In genomic region chr2:215484570-215484969, GRCh38 we compare ENCODE assay signal across 22 cellular contexts. TPM values are rescaled to one million over a fixed set of nuclear protein-coding genes. Genes with fewer than 3 reads are reported as not detected.
DNase-seq lines count a peak whose midpoint lies in the region; ATAC-seq, FAIRE-seq and TF ChIP-seq lines count a peak whose summit lies in the region.
"Had no signal": no experiment of that assay in that cellular context is flagged by ENCODE, and none has a peak within 500 bp of the region (broad histone marks: within the 10 kb centered on the region; RNA-seq: fewer than 3 reads in every experiment).

No MANE protein-coding gene starts in this region.

- H3K4me3 ChIP-seq in SK-N-SH (ENCODE audit: low read depth in 2 of 2, low read length in 1 of 2) (no peak overlapping the region), A549 (no peak overlapping the region), IMR-90 (ENCODE audit: insufficient read depth, low read depth, low read length) (no peak overlapping the region), K562 (no peak overlapping the region), gastrocnemius medialis (no peak overlapping the region)
- H3K4me3 ChIP-seq: BLaER1 had no signal

- no peak overlapping the region for H2AK5ac ChIP-seq in IMR-90 (ENCODE audit: low read depth, low read length)

- H3K27me3 ChIP-seq in SK-N-SH (ENCODE audit: insufficient read depth): no peaks in the 10 kb centered on the region
- H3K27me3 ChIP-seq in IMR-90 (ENCODE audit: control insufficient read depth, insufficient read depth, low read length): no peaks in the 10 kb centered on the region
- no peaks in the 10 kb centered on the region for H3K27me3 ChIP-seq in K562 (ENCODE audit: control insufficient read depth in 2 of 2, insufficient read depth in 2 of 2, low read length in 2 of 2)
- no peaks in the 10 kb centered on the region for H3K27me3 ChIP-seq in gastrocnemius medialis
- H3K27me3 ChIP-seq: BE2C, BLaER1 had no signal

- H4K20me1 ChIP-seq in SK-N-SH (ENCODE audit: insufficient read depth) (no peaks in the 10 kb centered on the region), IMR-90 (ENCODE audit: insufficient read depth, low read length) (no peaks in the 10 kb centered on the region), K562 (replicated peaks; ENCODE audit: control insufficient read depth, insufficient read depth, low read length) (no peaks in the 10 kb centered on the region)
- H4K20me1 ChIP-seq: BLaER1 had no signal

- H3K4ac ChIP-seq in IMR-90 (ENCODE audit: low read depth, low read length): no peak overlapping the region

- no peak for TF ChIP-seq POLR2A in A549 (IDR thresholded peaks at IDR 0.05; ENCODE audit: low read length)
- no peak for TF ChIP-seq POLR2A in IMR-90 (IDR thresholded peaks at IDR 0.05; ENCODE audit: low read depth, low read length)
- no peak for TF ChIP-seq POLR2A in K562 (conservative IDR thresholded peaks at IDR 0.05)
- no peak for TF ChIP-seq POLR2A in gastrocnemius medialis (IDR thresholded peaks at IDR 0.05)

- CTCF ChIA-PET in SK-N-SH (lab: Yijun Ruan, JAX): no interaction called here
- CTCF ChIA-PET in A549 (lab: Yijun Ruan, JAX): interaction anchor here (0.6 kb wide), 1 partner anchor 22 kb away, joined by 4 read pairs; no protein-coding TSS in a partner anchor
- CTCF ChIA-PET in IMR-90 (lab: Yijun Ruan, JAX): interaction anchor here (0.7 kb wide), 1 partner anchor 11 kb away, joined by 4 read pairs; no protein-coding TSS in a partner anchor
- CTCF ChIA-PET in K562 (lab: Yijun Ruan, JAX; ENCODE audit: low intra/inter-chr PET ratio): no interaction called here

- H3K4me1 ChIP-seq in SK-N-SH (ENCODE audit: control insufficient read depth in 1 of 2, insufficient read depth in 2 of 2, low read depth in 1 of 2, low read length in 1 of 2): no peaks in the 10 kb centered on the region; a peak in 1 of 4 replicates
- no peaks in the 10 kb centered on the region for H3K4me1 ChIP-seq in A549
- H3K4me1 ChIP-seq in IMR-90 (ENCODE audit: control insufficient read depth, insufficient read depth, low read length): no peaks in the 10 kb centered on the region
- no peaks in the 10 kb centered on the region for H3K4me1 ChIP-seq in K562 (replicated peaks in 1 of 2; ENCODE audit: control insufficient read depth in 2 of 2, insufficient read depth in 2 of 2, low read length in 2 of 2)
- no peaks in the 10 kb centered on the region for H3K4me1 ChIP-seq in gastrocnemius medialis
- H3K4me1 ChIP-seq: BE2C, BLaER1, Caco-2 had no signal

- H3K27ac ChIP-seq in SK-N-SH (ENCODE audit: low read depth in 2 of 2, low read length in 1 of 2) (no peak overlapping the region), A549 (no peak overlapping the region), IMR-90 (ENCODE audit: insufficient read depth, low read length) (no peak overlapping the region), K562 (ENCODE audit: extremely low read depth, low read depth, low read length) (no peak overlapping the region), gastrocnemius medialis (no peak overlapping the region)
- H3K27ac ChIP-seq: 22Rv1, BLaER1 had no signal

- no peak overlapping the region for H3K18ac ChIP-seq in IMR-90 (ENCODE audit: low read depth, low read length)

- no peaks in the 10 kb centered on the region for H3K79me1 ChIP-seq in IMR-90 (ENCODE audit: low read depth in 1 of 2, low read length in 2 of 2)

- no peaks in the 10 kb centered on the region for H3F3A ChIP-seq in SK-N-SH (replicated peaks; ENCODE audit: insufficient read depth)

- H3K23ac ChIP-seq in IMR-90 (ENCODE audit: low read depth, low read length): no peak overlapping the region

- no peak for DNase-seq in SK-N-SH
- no peak for DNase-seq in A549 (ENCODE audit: low read depth in 1 of 2, low spot score in 1 of 2)
- no peak for DNase-seq in IMR-90
- no peak for DNase-seq in K562 (ENCODE audit: extremely low read depth in 1 of 4, low spot score in 3 of 4)
- no peak for DNase-seq in CD14-positive monocyte (ENCODE audit: low spot score)
- DNase-seq in gastrocnemius medialis: no peak
- DNase-seq: ACHN; BE2C; C1 segment of cervical spinal cord; Caco-2; Calu3; CD4-positive, alpha-beta T cell; CD8-positive, alpha-beta T cell; DMS79 treated with DMSO at 0.1 percent for 48 hours; GF-D8 had no signal

- no peak for FAIRE-seq in A549 (lab: Jason Lieb, UNC)
- no peak for FAIRE-seq in K562 (lab: Jason Lieb, UNC)
- FAIRE-seq: D721Med, G401.6, GM12891, GM19239 had no signal

- H3K36me3 ChIP-seq in SK-N-SH (replicated peaks in 1 of 2; ENCODE audit: control insufficient read depth in 1 of 2, insufficient read depth in 2 of 2, low read length in 1 of 2): no peaks in the 10 kb centered on the region
- H3K36me3 ChIP-seq in IMR-90 (ENCODE audit: control insufficient read depth, insufficient read depth, low read length): no peaks in the 10 kb centered on the region
- no peaks in the 10 kb centered on the region for H3K36me3 ChIP-seq in K562 (ENCODE audit: control insufficient read depth, insufficient read depth, low read length)
- H3K36me3 ChIP-seq in gastrocnemius medialis: no peaks in the 10 kb centered on the region
- H3K36me3 ChIP-seq: BE2C, BLaER1 had no signal

- in situ Hi-C loops in IMR-90 (cut with MboI; ENCODE audit: low sequenced_read_pairs): no loop called here
- in situ Hi-C loops in K562 (cut with MboI): no loop called here
- in situ Hi-C loops in gastrocnemius medialis (cut with MboI; ENCODE audit: low sequenced_read_pairs in 4 of 4): no loop called here

- H3K27ac Mint-ChIP-seq in CD14-positive monocyte: no peak overlapping the region
- H3K27ac Mint-ChIP-seq: CD4-positive, alpha-beta T cell; CD8-positive, alpha-beta T cell had no signal

- no peak overlapping the region for H4K91ac ChIP-seq in IMR-90 (ENCODE audit: insufficient read depth, low read depth, low read length)

- H2AK9ac ChIP-seq in IMR-90 (replicated peaks; ENCODE audit: low read depth, low read length, poor library complexity): no peak overlapping the region

- H3K14ac ChIP-seq in IMR-90 (replicated peaks; ENCODE audit: low read depth, low read length): no peak overlapping the region

- no peaks in the 10 kb centered on the region for H3K9me2 ChIP-seq in SK-N-SH

- ATAC-seq in SK-N-SH treated with all-trans-retinoic acid at 6 μM for 48 hours: no peak
- no peak for ATAC-seq in A549
- ATAC-seq in IMR-90 (ENCODE audit: low read depth): no peak
- ATAC-seq in K562: no peak
- no peak for ATAC-seq in gastrocnemius medialis
- ATAC-seq: CD8-positive, alpha-beta T cell had no signal

- H4K5ac ChIP-seq in IMR-90 (ENCODE audit: low read depth, low read length): no peak overlapping the region

- TF ChIP-seq RAD21 in SK-N-SH (IDR thresholded peaks at IDR 0.05; ENCODE audit: low read length): no peak
- no peak for TF ChIP-seq RAD21 in A549 (conservative IDR thresholded peaks at IDR 0.05 in 1 of 2, IDR thresholded peaks at IDR 0.05 in 1 of 2)
- no peak for TF ChIP-seq RAD21 in IMR-90 (IDR thresholded peaks at IDR 0.05; ENCODE audit: low read length)
- no peak for TF ChIP-seq RAD21 in K562 (CRISPR knock-in tag; conservative IDR thresholded peaks at IDR 0.05 in 1 of 2, IDR thresholded peaks at IDR 0.05 in 1 of 2)

- H3K9me1 ChIP-seq in IMR-90 (ENCODE audit: insufficient read depth, low read length): no peaks in the 10 kb centered on the region
- H3K9me1 ChIP-seq in K562 (ENCODE audit: control insufficient read depth, insufficient read depth, low read length): no peaks in the 10 kb centered on the region

- 64% methylated on average over 2 of the region's 2 CpGs for WGBS in SK-N-SH (ENCODE audit: low lambda C conversion rate)
- WGBS in A549 (ENCODE audit: missing lambda C conversion rate): 47% methylated on average over 2 of the region's 2 CpGs
- WGBS in IMR-90 (ENCODE audit: extremely low coverage in 2 of 2, insufficient read length in 1 of 2), 2 experiments: no CpG with 5 or more reads among the region's 2 CpGs
- WGBS in K562 (ENCODE audit: insufficient coverage, low coverage, missing lambda C conversion rate): 49% methylated on average over 2 of the region's 2 CpGs

- no peak overlapping the region for H2BK15ac ChIP-seq in IMR-90 (ENCODE audit: low read depth, low read length)

- intact Hi-C loops in IMR-90 (cut with micrococcal nuclease) (no loop called here), K562 (cut with micrococcal nuclease) (no loop called here), CD14-positive monocyte (cut with micrococcal nuclease) (no loop called here), gastrocnemius medialis (cut with DNase I; ENCODE audit: low total_unique reads) (no loop called here)

- peaks cover 9% of the 10 kb centered on the region for H3K4me1 Mint-ChIP-seq in CD14-positive monocyte

- H3K9me3 Mint-ChIP-seq in CD14-positive monocyte: peaks cover 0 to 7% (median 0%) of the 10 kb centered on the region in 7 donors
- H3K9me3 Mint-ChIP-seq: CD4-positive, alpha-beta T cell; CD8-positive, alpha-beta T cell had no signal

- H3K4me3 Mint-ChIP-seq in CD14-positive monocyte: no peak overlapping the region
- H3K4me3 Mint-ChIP-seq: CD4-positive, alpha-beta T cell; CD8-positive, alpha-beta T cell had no signal

- TF ChIP-seq EP300 in SK-N-SH (IDR thresholded peaks at IDR 0.05; ENCODE audit: borderline replicate concordance in 1 of 2, low read depth in 1 of 2, low read length in 1 of 2) (no peak), A549 (IDR thresholded peaks at IDR 0.05) (no peak), K562 (IDR thresholded peaks at IDR 0.05; ENCODE audit: low read length) (no peak)

- POLR2A ChIA-PET in SK-N-SH (lab: Yijun Ruan, JAX) (no interaction called here), A549 (lab: Yijun Ruan, JAX) (no interaction called here), IMR-90 (lab: Charles Lee; ENCODE audit: unreplicated experiment) (no interaction called here), K562 (lab: Yijun Ruan, JAX) (no interaction called here)

- H2BK120ac ChIP-seq in IMR-90 (ENCODE audit: low read depth, low read length): no peak overlapping the region

- H3K9ac ChIP-seq in SK-N-SH (no peak overlapping the region), IMR-90 (ENCODE audit: low read depth, low read length) (no peak overlapping the region), K562 (ENCODE audit: insufficient read depth in 1 of 2, low read depth in 2 of 2, low read length in 2 of 2) (no peak overlapping the region)
- H3K9ac ChIP-seq: BLaER1 had no signal

- H3K27me3 Mint-ChIP-seq in CD14-positive monocyte (ENCODE audit: low read depth in 3 of 3): peaks cover 2 to 12% (median 4%) of the 10 kb centered on the region in 3 donors

- H2BK5ac ChIP-seq in IMR-90 (ENCODE audit: low read depth, low read length, poor library complexity, severe bottlenecking): no peak overlapping the region

- H2BK20ac ChIP-seq in IMR-90 (ENCODE audit: low read depth, low read length): no peak overlapping the region

- no peak overlapping the region for H3K56ac ChIP-seq in IMR-90 (ENCODE audit: extremely low read depth, insufficient read depth, low read length)

- dilution Hi-C loops in IMR-90 (cut with HindIII; ENCODE audit: low sequenced_read_pairs, unreplicated experiment): no loop called here

- H3K4me2 ChIP-seq in SK-N-SH (no peak overlapping the region), A549 (no peak overlapping the region), IMR-90 (ENCODE audit: low read depth, low read length) (no peak overlapping the region), K562 (ENCODE audit: insufficient read depth, low read length) (no peak overlapping the region)
- H3K4me2 ChIP-seq: BLaER1 had no signal

- 0 out of 2 replicates have a peak overlapping the region, but pooled peaks have one; percentile 17 for H2AFZ ChIP-seq in SK-N-SH (ENCODE audit: low read depth)
- H2AFZ ChIP-seq in IMR-90 (replicated peaks; ENCODE audit: low read length, poor library complexity): no peak overlapping the region
- H2AFZ ChIP-seq in K562 (ENCODE audit: low read depth, low read length): no peak overlapping the region

- BruUV-seq in IMR-90 (replicated peaks; lab: Mats Ljungman, UMichigan) (no TSS peak), K562 (replicated peaks; lab: Mats Ljungman, UMichigan) (no TSS peak)

- no peak for TF ChIP-seq CTCF in SK-N-SH (IDR thresholded peaks at IDR 0.05)
- no peak for TF ChIP-seq CTCF in A549 (IDR thresholded peaks at IDR 0.05)
- TF ChIP-seq CTCF in IMR-90 (conservative IDR thresholded peaks at IDR 0.05; ENCODE audit: low read depth, low read length): no peak
- no peak for TF ChIP-seq CTCF in K562 (IDR thresholded peaks at IDR 0.05 in 2 of 3, conservative IDR thresholded peaks at IDR 0.05 in 1 of 3; ENCODE audit: insufficient read depth in 2 of 3, low read depth in 1 of 3, low read length in 3 of 3)
- no peak for TF ChIP-seq CTCF in CD14-positive monocyte (IDR thresholded peaks at IDR 0.05)
- TF ChIP-seq CTCF in gastrocnemius medialis (IDR thresholded peaks at IDR 0.05 in 4 of 5, conservative IDR thresholded peaks at IDR 0.05 in 1 of 5): no peak

- H3K9me3 ChIP-seq in SK-N-SH (no peaks in the 10 kb centered on the region), A549 (no peaks in the 10 kb centered on the region), IMR-90 (ENCODE audit: control insufficient read depth, insufficient read depth, low read length) (no peaks in the 10 kb centered on the region), K562 (replicated peaks; ENCODE audit: control insufficient read depth, insufficient read depth, low read depth, low read length) (no peaks in the 10 kb centered on the region), gastrocnemius medialis (no peaks in the 10 kb centered on the region)
- H3K9me3 ChIP-seq: BE2C, BLaER1, Caco-2 had no signal

- H3K79me2 ChIP-seq in SK-N-SH (ENCODE audit: insufficient read depth) (no peaks in the 10 kb centered on the region), K562 (ENCODE audit: control insufficient read depth, insufficient read depth, low read length) (no peaks in the 10 kb centered on the region)

- no peaks in the 10 kb centered on the region for H3K36me3 Mint-ChIP-seq in CD14-positive monocyte
- H3K36me3 Mint-ChIP-seq: CD8-positive, alpha-beta T cell had no signal

- H4K8ac ChIP-seq in IMR-90 (ENCODE audit: low read depth in 2 of 2, low read length in 2 of 2): no peak overlapping the region

RNA-seq across cellular contexts. Expression of gene FN1, which starts 48.7 kb away (rescaled TPM):
- polyA plus RNA-seq in SK-N-SH (2012; rRNA removed) (1,637 and 1,671 TPM in 2 replicates), A549 (2011; rRNA removed) (500 and 982 TPM in 2 replicates), A549 (2017; fragmentation: RNase III; extraction: RNeasy Plus Mini Kit Qiagen cat#74134 plus additional on column Dnase treatment) (157 to 223 TPM (median 203 TPM) in 3 replicates), IMR-90 (2012; rRNA removed) (11,046 and 13,004 TPM in 2 replicates), K562 (2011; rRNA removed) (3.6 and 15.6 TPM in 2 replicates), K562 (2014; fragmentation: Illumina TruSeq; extraction: Trizol) (13.0 and 17.0 TPM in 2 replicates), K562 (2014; fragmentation: Nextera tagmentation; extraction: Ambion mirVana) (10 to 100 TPM; 10.2 to 11.2 TPM), K562 (2014; rRNA removed) (7.4 and 11.8 TPM in 2 replicates), CD14-positive monocyte (under 1 TPM; 0.23 to 0.72 TPM)
- 978 and 1,254 TPM in 2 replicates for polyA plus RNA-seq in SK-N-SH (2012; cell fraction: cytosol; rRNA removed)
- 2,323 and 4,066 TPM in 2 replicates for polyA plus RNA-seq in SK-N-SH (2012; cell fraction: nucleus; rRNA removed)
- polyA plus RNA-seq in A549 (2012; cell fraction: cytosol; rRNA removed): 90.1 and 100 TPM in 2 replicates
- polyA plus RNA-seq in A549 (2012; cell fraction: nucleus; rRNA removed): 388 and 415 TPM in 2 replicates
- 1,062 and 1,397 TPM in 2 replicates for polyA minus RNA-seq in A549 (2011; rRNA and poly(A)+ RNA removed)
- total RNA-seq in IMR-90 (2012; rRNA removed) (7,693 and 8,243 TPM in 2 replicates), K562 (2014; rRNA removed) (9.9 and 11.8 TPM in 2 replicates), K562 (2014; rRNA removed; fragmentation: Illumina TruSeq; extraction: Trizol) (7.9 and 8.0 TPM in 2 replicates), K562 (2015; rRNA removed; fragmentation: Illumina TruSeq; extraction: Trizol) (9.6 and 11.7 TPM in 2 replicates), K562 (2021) (18.2 and 19.1 TPM in 2 replicates), gastrocnemius medialis (100 to 1,000 TPM in 1 of 4 donors, 10 to 100 TPM in 3; 24.8 to 341 (median 58.6) TPM)
- polyA plus RNA-seq in IMR-90 (2012; cell fraction: cytosol; rRNA removed): 4,918 and 6,925 TPM in 2 replicates
- 23,704 and 31,508 TPM in 2 replicates for polyA plus RNA-seq in IMR-90 (2012; cell fraction: nucleus; rRNA removed; ENCODE audit: low replicate concordance)
- 74.3 and 88.7 TPM in 2 replicates for total RNA-seq in K562 (2011; cell fraction: chromatin; rRNA removed; ENCODE audit: low replicate concordance)
- total RNA-seq in K562 (2011; cell fraction: nucleolus; rRNA removed): 48.4 and 49.6 TPM in 2 replicates
- 56.4 and 73.1 TPM in 2 replicates for total RNA-seq in K562 (2011; cell fraction: nucleoplasm; rRNA removed)
- polyA plus RNA-seq in K562 (2011; cell fraction: cytosol; rRNA removed): 4.5 and 12.3 TPM in 2 replicates
- polyA plus RNA-seq in K562 (2011; cell fraction: nucleus; rRNA removed): 4.1 and 23.4 TPM in 2 replicates
- polyA plus RNA-seq in K562 (2012): 24.4 and 71.0 TPM in 2 replicates
- polyA minus RNA-seq in K562 (2011; rRNA and poly(A)+ RNA removed): 8.7 and 31.7 TPM in 2 replicates
- polyA minus RNA-seq in K562 (2011; cell fraction: cytosol; rRNA and poly(A)+ RNA removed): 28.9 and 42.8 TPM in 2 replicates
- 2.9 and 8.5 TPM in 2 replicates for polyA minus RNA-seq in K562 (2011; cell fraction: nucleus; rRNA and poly(A)+ RNA removed)
- total RNA-seq: CD8-positive, alpha-beta T cell had no signal

Comparison
In these comparisons a context has a peak if more than half of its experiments do, and no peak if none do; other contexts are left out.
1. CTCF ChIA-PET loops: an anchor here in A549 (0.6 kb wide) and IMR-90 (0.7 kb wide); none called in SK-N-SH and K562.